In the genomic region with DNA sequence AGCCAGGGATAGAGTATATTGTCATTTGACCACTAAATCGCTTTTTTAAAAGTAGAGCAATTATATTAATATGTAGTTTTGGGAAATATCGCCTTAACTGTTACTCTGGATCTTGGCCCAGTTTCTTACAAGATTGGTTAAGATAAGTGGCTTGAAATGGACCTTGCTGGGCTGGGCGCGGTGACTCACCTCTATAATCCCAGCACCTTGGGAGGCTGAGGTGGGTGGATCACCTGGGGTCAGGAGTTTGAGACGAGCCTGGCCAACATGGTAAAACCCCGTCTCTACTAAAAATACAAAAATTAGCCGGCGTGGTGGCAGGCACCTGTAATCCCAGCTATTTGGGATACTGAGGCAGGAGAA, we compare ENCODE assay signal across 8 cellular contexts. TPM values are rescaled to one million over a fixed set of nuclear protein-coding genes. Genes with fewer than 3 reads are reported as not detected.
DNase-seq lines count a peak whose midpoint lies in the region; ATAC-seq and TF ChIP-seq lines count a peak whose summit lies in the region.
"Not testable (repeated sequence)": the region's sequence is repeated elsewhere in the genome, so short reads cannot be mapped to it uniquely, and the experiment has no call there.

No MANE protein-coding gene starts in this region.

- peak; percentile 69 for ATAC-seq in RWPE2 (ENCODE audit: low read depth)
- ATAC-seq in activated naive CD8-positive, alpha-beta T cell treated with anti-CD3 and anti-CD28 coated beads, Interleukin-2, amount 50 U/mL, for 24 hours, result not testable (repeated sequence)
- peak; percentile 59 to 87 for ATAC-seq in lower lobe of right lung

- not testable (repeated sequence) for H3K9me3 Mint-ChIP-seq in activated T-cell treated with anti-CD3 and anti-CD28 coated beads, Interleukin-2, amount 50 U/mL, for 24 hours; activated naive CD8-positive, alpha-beta T cell treated with anti-CD3 and anti-CD28 coated beads, Interleukin-2, amount 50 U/mL, for 24 hours

- peaks cover 19% of the 10 kb centered on the region for H3K36me3 ChIP-seq in RWPE2 (ENCODE audit: low read depth)
- not testable (repeated sequence) for H3K36me3 ChIP-seq in lower lobe of right lung, transverse colon

- H3K36me3 Mint-ChIP-seq in activated T-cell treated with anti-CD3 and anti-CD28 coated beads, Interleukin-2, amount 50 U/mL, for 24 hours (ENCODE audit: low read depth); activated naive CD8-positive, alpha-beta T cell treated with anti-CD3 and anti-CD28 coated beads, Interleukin-2, amount 50 U/mL, for 24 hours (ENCODE audit: low read depth): not testable (repeated sequence)

- peak overlapping the region; percentile 76 for H3K27ac ChIP-seq in RWPE2 (ENCODE audit: poor library complexity, severe bottlenecking)
- peak overlapping the region; percentile 8 for H3K27ac ChIP-seq in epithelial cell of prostate
- H3K27ac ChIP-seq in lower lobe of right lung, transverse colon: not testable (repeated sequence)

- H3K9me3 ChIP-seq in RWPE2 (ENCODE audit: severe bottlenecking); lower lobe of right lung; transverse colon: not testable (repeated sequence)

- H3K4me1 Mint-ChIP-seq in activated T-cell treated with anti-CD3 and anti-CD28 coated beads, Interleukin-2, amount 50 U/mL, for 24 hours (ENCODE audit: low read depth), result peaks cover 51% of the 10 kb centered on the region
- peaks cover 51% of the 10 kb centered on the region for H3K4me1 Mint-ChIP-seq in activated naive CD8-positive, alpha-beta T cell treated with anti-CD3 and anti-CD28 coated beads, Interleukin-2, amount 50 U/mL, for 24 hours

- not testable (repeated sequence) for TF ChIP-seq POLR2A in transverse colon (IDR thresholded peaks at IDR 0.05)

- in situ Hi-C loops in transverse colon (cut with MboI; ENCODE audit: low pct_ligation_motif_present in 1 of 4, low pct_unique_long_range_greater_than_20kb in 1 of 4, low sequenced_read_pairs in 3 of 4), result loop anchor here in 1 of 4 donors (25.0 kb wide), 1 partner anchor 186 kb away; the partner anchor contains the start of gene CREB1

- DNase-seq in LoVo (ENCODE audit: low spot score) (peak; percentile 69), RWPE2 (ENCODE audit: low spot score) (peak; percentile 71), transverse colon (peak; percentile 23)
- DNase-seq in activated T-cell treated with anti-CD3 and anti-CD28 coated beads, Interleukin-2, amount 50 U/mL, for 24 hours; activated naive CD8-positive, alpha-beta T cell treated with anti-CD3 and anti-CD28 coated beads, Interleukin-2, amount 50 U/mL, for 24 hours; epithelial cell of prostate (ENCODE audit: low read depth, low spot score); lower lobe of right lung: not testable (repeated sequence)

- peak overlapping the region; percentile 14; the same call in 1 of the 2 replicates for H3K4me3 ChIP-seq in GM08714 (ENCODE audit: low read length)
- H3K4me3 ChIP-seq in RWPE2 (ENCODE audit: severe bottlenecking); lower lobe of right lung; transverse colon: not testable (repeated sequence)

- H3K27ac Mint-ChIP-seq in activated T-cell treated with anti-CD3 and anti-CD28 coated beads, Interleukin-2, amount 50 U/mL, for 24 hours, result peak overlapping the region; percentile 62
- peak overlapping the region; percentile 77 for H3K27ac Mint-ChIP-seq in activated naive CD8-positive, alpha-beta T cell treated with anti-CD3 and anti-CD28 coated beads, Interleukin-2, amount 50 U/mL, for 24 hours

- not testable (repeated sequence) for TF ChIP-seq EP300 in transverse colon (IDR thresholded peaks at IDR 0.05; ENCODE audit: low read depth)

- TF ChIP-seq CTCF in RWPE2 (IDR thresholded peaks at IDR 0.05; ENCODE audit: poor library complexity, severe bottlenecking); lower lobe of right lung (IDR thresholded peaks at IDR 0.05); transverse colon (IDR thresholded peaks at IDR 0.05): not testable (repeated sequence)

- H3K4me1 ChIP-seq in RWPE2 (ENCODE audit: insufficient read depth, poor library complexity, severe bottlenecking), result peaks cover 64% of the 10 kb centered on the region
- H3K4me1 ChIP-seq in lower lobe of right lung, result peaks cover 24% of the 10 kb centered on the region
- H3K4me1 ChIP-seq in transverse colon, result not testable (repeated sequence)

- not testable (repeated sequence) for H3K27me3 ChIP-seq in RWPE2 (ENCODE audit: insufficient read depth, poor library complexity, severe bottlenecking); lower lobe of right lung (ENCODE audit: low read depth); transverse colon

- H3K27me3 Mint-ChIP-seq in activated T-cell treated with anti-CD3 and anti-CD28 coated beads, Interleukin-2, amount 50 U/mL, for 24 hours; activated naive CD8-positive, alpha-beta T cell treated with anti-CD3 and anti-CD28 coated beads, Interleukin-2, amount 50 U/mL, for 24 hours: not testable (repeated sequence)

- not testable (repeated sequence) for H3K4me3 Mint-ChIP-seq in activated T-cell treated with anti-CD3 and anti-CD28 coated beads, Interleukin-2, amount 50 U/mL, for 24 hours; activated naive CD8-positive, alpha-beta T cell treated with anti-CD3 and anti-CD28 coated beads, Interleukin-2, amount 50 U/mL, for 24 hours

- intact Hi-C loops in lower lobe of right lung (cut with DNase I); transverse colon (cut with DNase I; ENCODE audit: low total_unique reads): not testable (repeated sequence)

- WGBS in transverse colon (ENCODE audit: low coverage in 1 of 2), 2 donors, result 84% methylated on average over 5 to 8 of the region's 8 CpGs

RNA-seq across cellular contexts. Expression of gene CCNYL1, which starts 12.0 kb away (rescaled TPM):
- total RNA-seq in lower lobe of right lung (25.6 TPM), transverse colon (10 to 100 TPM; 30.0 to 99.5 (median 31.7) TPM)

RNA-seq across cellular contexts. Expression of gene FZD5, which starts 46.3 kb away (rescaled TPM):
- total RNA-seq in lower lobe of right lung (37.1 TPM), transverse colon (100 to 1,000 TPM in 3 of 4 donors, 10 to 100 TPM in 1; 70.3 to 150 (median 141) TPM)
